In the genomic region with DNA sequence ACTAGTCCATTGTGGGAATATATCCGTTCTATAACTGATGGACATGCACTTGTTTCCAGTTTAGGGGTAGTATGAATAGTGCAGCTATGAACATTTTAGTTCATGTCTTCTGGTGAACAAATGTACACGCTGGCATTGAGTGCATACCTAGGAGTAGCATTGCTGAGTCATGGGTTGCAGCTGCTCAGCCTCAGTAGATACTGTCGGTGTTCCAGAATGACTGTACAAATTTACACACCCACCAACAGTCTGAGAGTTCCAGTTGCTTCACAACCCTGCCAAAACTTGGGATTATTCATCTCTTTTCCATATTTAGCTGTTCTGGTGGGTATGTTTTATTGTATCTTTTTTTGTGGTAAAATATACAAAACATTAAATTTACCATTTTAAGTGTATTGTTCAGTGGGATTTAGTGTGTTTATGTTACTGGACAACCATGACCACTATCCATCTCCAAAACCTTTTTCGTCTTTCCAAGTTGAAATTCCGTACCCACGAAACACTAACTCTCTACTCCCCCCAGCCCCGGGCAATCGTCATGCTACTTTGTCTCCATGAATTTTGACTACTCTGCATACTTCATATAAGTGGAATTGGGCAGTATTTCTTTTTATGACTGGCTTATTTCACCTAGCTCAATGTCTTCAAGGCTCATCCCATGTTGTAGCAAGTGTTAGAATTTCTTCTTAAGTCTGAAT, we compare ENCODE assay signal across 19 cellular contexts.
DNase-seq lines count a peak whose midpoint lies in the region; ATAC-seq and TF ChIP-seq lines count a peak whose summit lies in the region.
"Had no signal": no experiment of that assay in that cellular context is flagged by ENCODE, and none has a peak within 500 bp of the region (broad histone marks: within the 10 kb centered on the region; RNA-seq: fewer than 3 reads in every experiment).

No MANE protein-coding gene starts in this region.

- H3K18ac ChIP-seq in mesenchymal stem cell (ENCODE audit: low read depth in 1 of 2, low read length in 2 of 2) = no peak overlapping the region

- H3K36me3 ChIP-seq in mammary epithelial cell (ENCODE audit: insufficient read depth, low read length) (no peaks in the 10 kb centered on the region), mesenchymal stem cell (ENCODE audit: control insufficient read depth in 1 of 2, insufficient read depth in 2 of 2, low read depth in 1 of 2, low read length in 2 of 2) (no peaks in the 10 kb centered on the region)
- H3K36me3 ChIP-seq: neutrophil, thoracic aorta had no signal

- no peak overlapping the region for H2AK5ac ChIP-seq in mesenchymal stem cell (ENCODE audit: low read length, severe bottlenecking)

- H3K9ac ChIP-seq in mammary epithelial cell (ENCODE audit: insufficient read depth, low read length) (no peak overlapping the region), mesenchymal stem cell (ENCODE audit: low read length) (no peak overlapping the region)

- no peak for ATAC-seq in left ventricle myocardium superior
- ATAC-seq: activated CD8-positive, alpha-beta T cell treated with anti-CD3 and anti-CD28 coated beads for 36 hours; activated T-cell treated with anti-CD3 and anti-CD28 coated beads, Interleukin-2, amount 50 U/mL, for 4 hours; left colon had no signal

- TF ChIP-seq CTCF in mammary epithelial cell (conservative IDR thresholded peaks at IDR 0.05 in 1 of 2, IDR thresholded peaks at IDR 0.05 in 1 of 2; ENCODE audit: extremely low read depth in 1 of 2, insufficient read depth in 1 of 2, low read depth in 1 of 2, low read length in 2 of 2) = no peak

- H2AFZ ChIP-seq in mammary epithelial cell (ENCODE audit: low read depth, low read length) (no peak overlapping the region), mesenchymal stem cell (ENCODE audit: low read depth, low read length) (no peak overlapping the region)
- H2AFZ ChIP-seq: PC-9 had no signal

- no peak overlapping the region for H2BK12ac ChIP-seq in mesenchymal stem cell (ENCODE audit: low read length in 2 of 2)

- H2BK15ac ChIP-seq in mesenchymal stem cell (ENCODE audit: low read depth, poor library complexity, severe bottlenecking) = no peak overlapping the region

- H3K4me2 ChIP-seq in mammary epithelial cell (ENCODE audit: insufficient read depth, low read depth, low read length) (no peak overlapping the region), mesenchymal stem cell (ENCODE audit: low read length, poor library complexity, severe bottlenecking) (no peak overlapping the region)
- H3K4me2 ChIP-seq: PC-9 had no signal

- dilution Hi-C loops in mammary epithelial cell (cut with HindIII; ENCODE audit: low sequenced_read_pairs) = no loop called here

- H3K4me3 ChIP-seq in mammary epithelial cell (replicated peaks in 1 of 3; ENCODE audit: insufficient read depth in 1 of 3, low read depth in 2 of 3, low read length in 3 of 3) (no peak overlapping the region), mesenchymal stem cell (ENCODE audit: insufficient read depth in 1 of 2, low read depth in 1 of 2, low read length in 2 of 2) (no peak overlapping the region)
- H3K4me3 ChIP-seq: PC-9, thoracic aorta had no signal

- no peak overlapping the region for H2BK120ac ChIP-seq in mesenchymal stem cell (ENCODE audit: low read depth, low read length)

- no peak overlapping the region for H3K23ac ChIP-seq in mesenchymal stem cell (ENCODE audit: low read length in 2 of 2)

- H3K27ac ChIP-seq in mammary epithelial cell (ENCODE audit: insufficient read depth, low read depth, low read length) (no peak overlapping the region), mesenchymal stem cell (ENCODE audit: low read length, poor library complexity, severe bottlenecking) (no peak overlapping the region)
- H3K27ac ChIP-seq: neutrophil, PC-9, thoracic aorta had no signal

- H4K8ac ChIP-seq in mesenchymal stem cell (ENCODE audit: low read length) = no peak overlapping the region

- no peak overlapping the region for H4K91ac ChIP-seq in mesenchymal stem cell (ENCODE audit: low read length)

- WGBS in mammary epithelial cell (ENCODE audit: low coverage, missing lambda C conversion rate) = 81% methylated on average over 8 of the region's 8 CpGs
- 62% methylated on average over 8 of the region's 8 CpGs for WGBS in mesenchymal stem cell

- no peaks in the 10 kb centered on the region for H3K9me3 ChIP-seq in mammary epithelial cell (replicated peaks; ENCODE audit: insufficient read depth, low read length)
- H3K9me3 ChIP-seq in mesenchymal stem cell (ENCODE audit: control insufficient read depth, low read length) = no peaks in the 10 kb centered on the region
- H3K9me3 ChIP-seq: neutrophil, thoracic aorta had no signal

- in situ Hi-C loops in mammary epithelial cell (cut with MboI; ENCODE audit: low sequenced_read_pairs in 2 of 2) = loop anchor here (5.0 to 10.0 kb wide), 3 partner anchors 158 to 295 kb away; no protein-coding TSS in a partner anchor

- no peaks in the 10 kb centered on the region for H3K79me2 ChIP-seq in mammary epithelial cell (ENCODE audit: insufficient read depth, low read length)

- H3K4ac ChIP-seq in mesenchymal stem cell (ENCODE audit: low read depth in 1 of 2, low read length in 2 of 2) = no peak overlapping the region

- H4K20me1 ChIP-seq in mammary epithelial cell (ENCODE audit: insufficient read depth, low read length) = no peaks in the 10 kb centered on the region

- no peaks in the 10 kb centered on the region for H3K27me3 ChIP-seq in mammary epithelial cell (ENCODE audit: insufficient read depth, low read length)
- H3K27me3 ChIP-seq in mesenchymal stem cell (ENCODE audit: control insufficient read depth in 1 of 2, insufficient read depth in 1 of 2, low read length in 2 of 2) = no peaks in the 10 kb centered on the region
- H3K27me3 ChIP-seq: neutrophil had no signal

- no peaks in the 10 kb centered on the region for H3K79me1 ChIP-seq in mesenchymal stem cell (replicated peaks; ENCODE audit: low read length, poor library complexity, severe bottlenecking)

- intact Hi-C loops in mammary epithelial cell (cut with micrococcal nuclease) = no loop called here
- intact Hi-C loops in left ventricle myocardium superior (cut with micrococcal nuclease) = no loop called here

- DNase-seq in EH (ENCODE audit: low read depth) = peak; percentile 77
- peak; percentile 40 for DNase-seq in M059J (ENCODE audit: low read depth)
- peak; percentile 76 for DNase-seq in mammary epithelial cell
- DNase-seq in mesenchymal stem cell = peak; percentile 24
- no peak for DNase-seq in NCI-H1048 (lab: John Stamatoyannopoulos, UW)
- no peak for DNase-seq in left ventricle myocardium superior
- DNase-seq in nucleus accumbens (lab: John Stamatoyannopoulos, UW) = no peak
- DNase-seq in NCI-H526 (lab: John Stamatoyannopoulos, UW) = no peak
- DNase-seq: activated B cell treated with CpG ODN at 0.5 μM for 24 hours; activated CD8-positive, alpha-beta T cell treated with anti-CD3 and anti-CD28 coated beads for 36 hours; activated naive CD4-positive, alpha-beta T cell treated with anti-CD3 and anti-CD28 coated beads, Interleukin-2, amount 10 ng/mL, durations not matched to agents 7 days and 5 days; activated T-cell treated with anti-CD3 and anti-CD28 coated beads, Interleukin-2, amount 50 U/mL, for 4 hours; DND-41; Kasumi-1; left colon; NCI-H774; PC-9 had no signal

- H2BK5ac ChIP-seq in mesenchymal stem cell (ENCODE audit: low read depth, low read length, poor library complexity, severe bottlenecking) = no peak overlapping the region

- no peak overlapping the region for H3K14ac ChIP-seq in mesenchymal stem cell (ENCODE audit: low read length in 2 of 2)

- CTCF ChIA-PET in mammary epithelial cell (lab: Charles Lee; ENCODE audit: low non-redundant PET) = no interaction called here

- H3K4me1 ChIP-seq in mammary epithelial cell (ENCODE audit: insufficient read depth, low read length) (peaks cover 21% of the 10 kb centered on the region), mesenchymal stem cell (ENCODE audit: control insufficient read depth, insufficient read depth, low read depth, low read length) (peaks cover 10% of the 10 kb centered on the region)

- no TSS peak for BruUV-seq in mammary epithelial cell (replicated peaks; lab: Mats Ljungman, UMichigan)

Comparison
In these comparisons a context has a peak if more than half of its experiments do, and no peak if none do; other contexts are left out.
1. DNase-seq: peak in EH (single experiment), M059J (single experiment), mammary epithelial cell (single experiment) and mesenchymal stem cell (single experiment); none in NCI-H1048 (single experiment), left ventricle myocardium superior (single experiment), nucleus accumbens (0 of 56) and NCI-H526 (0 of 2).